ENCODE assay signal across 8 cellular contexts in genomic region chr3:4720316-4721075, GRCh38.
A peak's percentile ranks its signal among the peaks of the same experiment; 100 is the strongest.
DNase-seq lines count a peak whose midpoint lies in the region; ATAC-seq and TF ChIP-seq lines count a peak whose summit lies in the region.

No MANE protein-coding gene starts in this region.

- no peaks in the 10 kb centered on the region for H3K27me3 ChIP-seq in cardiac muscle cell

- H3K27me3 Mint-ChIP-seq in activated naive CD8-positive, alpha-beta T cell treated with anti-CD3 and anti-CD28 coated beads for 36 hours = no peaks in the 10 kb centered on the region

- peaks cover 41% of the 10 kb centered on the region for H3K4me1 Mint-ChIP-seq in activated naive CD8-positive, alpha-beta T cell treated with anti-CD3 and anti-CD28 coated beads for 36 hours

- TF ChIP-seq CTCF in cardiac muscle cell (IDR thresholded peaks at IDR 0.05; ENCODE audit: low read depth, low read length) = peak; percentile 48

- H3K27ac Mint-ChIP-seq in activated naive CD8-positive, alpha-beta T cell treated with anti-CD3 and anti-CD28 coated beads for 36 hours = peak overlapping the region; percentile 21

- H3K9me3 ChIP-seq in cardiac muscle cell (ENCODE audit: low read depth) = no peaks in the 10 kb centered on the region

- DNase-seq in GF-D8 (lab: John Stamatoyannopoulos, UW) = peak; percentile 71
- DNase-seq in KBM-7 = peak; percentile 87
- no peak for DNase-seq in activated naive CD8-positive, alpha-beta T cell treated with anti-CD3 and anti-CD28 coated beads for 36 hours
- peak; percentile 44 to 88 for DNase-seq in cardiac muscle cell (ENCODE audit: low read depth in 1 of 2, low spot score in 1 of 2)
- DNase-seq in renal cortical epithelial cell (ENCODE audit: low read depth) = peak; percentile 95
- DNase-seq in NCI-H1694 treated with DMSO at 0.1 percent for 48 hours (lab: John Stamatoyannopoulos, UW) = no peak

- no peaks in the 10 kb centered on the region for H3K9me3 Mint-ChIP-seq in activated naive CD8-positive, alpha-beta T cell treated with anti-CD3 and anti-CD28 coated beads for 36 hours

- ATAC-seq in HG03025 (IDR thresholded peaks at IDR 0.05; ENCODE audit: low FRiP score, unreplicated experiment) (no peak), HG03439 (IDR thresholded peaks at IDR 0.05; ENCODE audit: unreplicated experiment) (no peak)

- in situ Hi-C loops in KBM-7 (cut with MboI; ENCODE audit: low pct_unique_long_range_greater_than_20kb, low sequenced_read_pairs) = loop anchor here (10.0 to 25.0 kb wide), 2 partner anchors 264 to 342 kb away; no protein-coding TSS in a partner anchor

- no peaks in the 10 kb centered on the region for H3K4me1 ChIP-seq in cardiac muscle cell (ENCODE audit: low read depth)

- H3K4me3 Mint-ChIP-seq in activated naive CD8-positive, alpha-beta T cell treated with anti-CD3 and anti-CD28 coated beads for 36 hours = no peak overlapping the region

- H3K27ac ChIP-seq in cardiac muscle cell = no peak overlapping the region

- H3K4me3 ChIP-seq in cardiac muscle cell = no peak overlapping the region

- peaks cover 9% of the 10 kb centered on the region for H3K36me3 Mint-ChIP-seq in activated naive CD8-positive, alpha-beta T cell treated with anti-CD3 and anti-CD28 coated beads for 36 hours

- peaks cover 4% of the 10 kb centered on the region for H3K36me3 ChIP-seq in cardiac muscle cell

Comparison
In these comparisons a context has a peak if more than half of its experiments do, and no peak if none do; other contexts are left out.
1. DNase-seq: peak in GF-D8 (single experiment), KBM-7 (single experiment), cardiac muscle cell (2 of 2) and renal cortical epithelial cell (single experiment); none in activated naive CD8-positive, alpha-beta T cell treated with anti-CD3 and anti-CD28 coated beads for 36 hours (single experiment) and NCI-H1694 treated with DMSO at 0.1 percent for 48 hours (single experiment).